In the genomic region with DNA sequence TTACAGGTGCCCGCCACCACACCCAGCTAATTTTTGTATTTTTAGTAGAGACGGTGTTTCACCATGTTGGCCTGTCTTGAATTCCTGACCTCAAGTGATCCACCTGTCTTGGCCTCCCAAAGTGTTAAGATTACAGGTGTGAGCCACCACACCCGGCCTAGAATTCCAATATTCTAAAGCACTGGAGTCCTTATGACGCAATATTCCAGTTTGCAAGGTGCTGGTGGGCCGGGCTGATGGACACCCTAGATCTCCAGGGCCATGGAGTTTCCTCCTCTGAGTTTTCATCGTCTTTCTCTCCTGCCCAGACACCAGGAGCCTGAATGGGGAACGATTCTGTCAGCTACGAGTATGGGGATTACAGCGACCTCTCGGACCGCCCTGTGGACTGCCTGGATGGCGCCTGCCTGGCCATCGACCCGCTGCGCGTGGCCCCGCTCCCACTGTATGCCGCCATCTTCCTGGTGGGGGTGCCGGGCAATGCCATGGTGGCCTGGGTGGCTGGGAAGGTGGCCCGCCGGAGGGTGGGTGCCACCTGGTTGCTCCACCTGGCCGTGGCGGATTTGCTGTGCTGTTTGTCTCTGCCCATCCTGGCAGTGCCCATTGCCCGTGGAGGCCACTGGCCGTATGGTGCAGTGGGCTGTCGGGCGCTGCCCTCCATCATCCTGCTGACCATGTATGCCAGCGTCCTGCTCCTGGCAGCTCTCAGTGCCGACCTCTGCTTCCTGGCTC, we compare ENCODE assay signal across 19 cellular contexts. TPM values are rescaled to one million over a fixed set of nuclear protein-coding genes. Genes with fewer than 3 reads are reported as not detected.
A peak's percentile ranks its signal among the peaks of the same experiment; 100 is the strongest.
DNase-seq lines count a peak whose midpoint lies in the region; ATAC-seq, FAIRE-seq and TF ChIP-seq lines count a peak whose summit lies in the region.
"Had no signal": no experiment of that assay in that cellular context is flagged by ENCODE, and none has a peak within 500 bp of the region (broad histone marks: within the 10 kb centered on the region; RNA-seq: fewer than 3 reads in every experiment).

No MANE protein-coding gene starts in this region.

- H2BK120ac ChIP-seq in mesenchymal stem cell (ENCODE audit: low read depth, low read length): no peak overlapping the region

- H2BK15ac ChIP-seq in mesenchymal stem cell (ENCODE audit: low read depth, poor library complexity, severe bottlenecking): no peak overlapping the region

- peak overlapping the region; percentile 28 for H4K91ac ChIP-seq in mesenchymal stem cell (ENCODE audit: low read length)

- H2AK5ac ChIP-seq in mesenchymal stem cell (ENCODE audit: low read length, severe bottlenecking): no peak overlapping the region

- POLR2A ChIA-PET in A549 (lab: Yijun Ruan, JAX) (no interaction called here), K562 (lab: Yijun Ruan, JAX) (no interaction called here)

- no TSS peak for BruUV-seq in K562 (replicated peaks; lab: Mats Ljungman, UMichigan)

- no peak for TF ChIP-seq EP300 in A549 (IDR thresholded peaks at IDR 0.05)
- TF ChIP-seq EP300 in K562 (IDR thresholded peaks at IDR 0.05; ENCODE audit: low read length): no peak

- no peak overlapping the region for H3K23ac ChIP-seq in mesenchymal stem cell (ENCODE audit: low read length in 2 of 2)

- TF ChIP-seq POLR2A in A549 (IDR thresholded peaks at IDR 0.05; ENCODE audit: low read length) (no peak), K562 (conservative IDR thresholded peaks at IDR 0.05) (no peak)

- H3K27me3 ChIP-seq in K562 (ENCODE audit: control insufficient read depth in 2 of 2, insufficient read depth in 2 of 2, low read length in 2 of 2) (no peaks in the 10 kb centered on the region), mesenchymal stem cell (ENCODE audit: control insufficient read depth in 1 of 2, insufficient read depth in 1 of 2, low read length in 2 of 2) (peaks cover 7% of the 10 kb centered on the region in 2 experiments)

- no peak overlapping the region for H3K18ac ChIP-seq in mesenchymal stem cell (ENCODE audit: low read depth in 1 of 2, low read length in 2 of 2)

- no peak overlapping the region for H3K14ac ChIP-seq in mesenchymal stem cell (ENCODE audit: low read length in 2 of 2)

- H3K4ac ChIP-seq in mesenchymal stem cell (ENCODE audit: low read depth in 1 of 2, low read length in 2 of 2): no peak overlapping the region

- no peak overlapping the region for H3K4me2 ChIP-seq in A549
- H3K4me2 ChIP-seq in K562 (ENCODE audit: insufficient read depth, low read length): no peak overlapping the region
- no peak overlapping the region for H3K4me2 ChIP-seq in mesenchymal stem cell (ENCODE audit: low read length, poor library complexity, severe bottlenecking)

- TF ChIP-seq RAD21 in A549 (conservative IDR thresholded peaks at IDR 0.05 in 1 of 2, IDR thresholded peaks at IDR 0.05 in 1 of 2): no peak
- no peak for TF ChIP-seq RAD21 in K562 (CRISPR knock-in tag; conservative IDR thresholded peaks at IDR 0.05 in 1 of 2, IDR thresholded peaks at IDR 0.05 in 1 of 2)

- H3K27ac ChIP-seq in A549: no peak overlapping the region
- no peak overlapping the region for H3K27ac ChIP-seq in K562 (ENCODE audit: extremely low read depth, low read depth, low read length)
- no peak overlapping the region for H3K27ac ChIP-seq in mesenchymal stem cell (ENCODE audit: low read length, poor library complexity, severe bottlenecking)

- no peaks in the 10 kb centered on the region for H3K9me3 ChIP-seq in A549
- no peaks in the 10 kb centered on the region for H3K9me3 ChIP-seq in K562 (replicated peaks; ENCODE audit: control insufficient read depth, insufficient read depth, low read depth, low read length)
- H3K9me3 ChIP-seq in mesenchymal stem cell (ENCODE audit: control insufficient read depth, low read length): no peaks in the 10 kb centered on the region
- H3K9me3 ChIP-seq: Caco-2 had no signal

- no peaks in the 10 kb centered on the region for H3K36me3 ChIP-seq in K562 (ENCODE audit: control insufficient read depth, insufficient read depth, low read length)
- H3K36me3 ChIP-seq in mesenchymal stem cell (ENCODE audit: control insufficient read depth in 1 of 2, insufficient read depth in 2 of 2, low read depth in 1 of 2, low read length in 2 of 2): no peaks in the 10 kb centered on the region

- FAIRE-seq in A549 (lab: Jason Lieb, UNC) (no peak), K562 (lab: Jason Lieb, UNC) (no peak)
- FAIRE-seq: G401.6, GM12892 had no signal

- H4K8ac ChIP-seq in mesenchymal stem cell (ENCODE audit: low read length): no peak overlapping the region

- ATAC-seq in A549 (peak in 1 of 2 experiments; percentile 8; a peak in 1 of 6 replicates), K562 (no peak), sciatic nerve (peak; percentile 28), HG03520 (IDR thresholded peaks at IDR 0.05; ENCODE audit: unreplicated experiment) (no peak)

- intact Hi-C loops in K562 (cut with micrococcal nuclease) (no loop called here), sciatic nerve (cut with DNase I) (no loop called here)

- in situ Hi-C loops in K562 (cut with MboI): no loop called here

- DNase-seq in A549 (ENCODE audit: low read depth in 1 of 2, low spot score in 1 of 2) (no peak), K562 (ENCODE audit: extremely low read depth in 1 of 4, low spot score in 3 of 4) (no peak), mesenchymal stem cell (no peak), sciatic nerve (ENCODE audit: low spot score) (no peak), HT-29 (ENCODE audit: low spot score) (no peak), HUDEP-2 (lab: John Stamatoyannopoulos, UW; ENCODE audit: unreplicated experiment in 76 of 76) (no peak)
- DNase-seq: 8988T; C1 segment of cervical spinal cord; Caco-2; CD4-positive, alpha-beta memory T cell; DMS153; DND-41; GOT3; HCEC 1CT had no signal

- peak overlapping the region in 1 of 2 experiments; percentile 26; a peak in 1 of 4 replicates for H3K9ac ChIP-seq in K562 (ENCODE audit: insufficient read depth in 1 of 2, low read depth in 2 of 2, low read length in 2 of 2)
- H3K9ac ChIP-seq in mesenchymal stem cell (ENCODE audit: low read length): no peak overlapping the region

- H3K4me3 ChIP-seq in A549 (no peak overlapping the region), K562 (no peak overlapping the region), mesenchymal stem cell (ENCODE audit: insufficient read depth in 1 of 2, low read depth in 1 of 2, low read length in 2 of 2) (no peak overlapping the region)

- H3K4me1 ChIP-seq in A549: peaks cover 10% of the 10 kb centered on the region; the same call in 2 of the 3 replicates
- H3K4me1 ChIP-seq in K562 (replicated peaks in 1 of 2; ENCODE audit: control insufficient read depth in 2 of 2, insufficient read depth in 2 of 2, low read length in 2 of 2): peaks cover 13 to 28% of the 10 kb centered on the region in 2 experiments
- peaks cover 1% of the 10 kb centered on the region for H3K4me1 ChIP-seq in mesenchymal stem cell (ENCODE audit: control insufficient read depth, insufficient read depth, low read depth, low read length)
- H3K4me1 ChIP-seq: Caco-2 had no signal

- TF ChIP-seq CTCF in A549 (IDR thresholded peaks at IDR 0.05) (no peak), K562 (IDR thresholded peaks at IDR 0.05 in 2 of 3, conservative IDR thresholded peaks at IDR 0.05 in 1 of 3; ENCODE audit: insufficient read depth in 2 of 3, low read depth in 1 of 3, low read length in 3 of 3) (no peak)

- CTCF ChIA-PET in A549 (lab: Yijun Ruan, JAX) (interaction anchor here (0.9 to 4.6 kb wide), 5 partner anchors 8 to 35 kb away, joined by 3 to 43 read pairs (median 4); partner anchors contain the start of gene DHX34), K562 (lab: Yijun Ruan, JAX; ENCODE audit: low intra/inter-chr PET ratio) (no interaction called here)

- no peaks in the 10 kb centered on the region for H3K79me2 ChIP-seq in K562 (ENCODE audit: control insufficient read depth, insufficient read depth, low read length)

- 87% methylated on average over 23 of the region's 29 CpGs for WGBS in A549 (ENCODE audit: missing lambda C conversion rate)
- 89% methylated on average over 24 of the region's 29 CpGs for WGBS in K562 (ENCODE audit: insufficient coverage, low coverage, missing lambda C conversion rate)
- WGBS in mesenchymal stem cell: 91% methylated on average over 29 of the region's 29 CpGs

- no peaks in the 10 kb centered on the region for H4K20me1 ChIP-seq in K562 (replicated peaks; ENCODE audit: control insufficient read depth, insufficient read depth, low read length)

- H2AFZ ChIP-seq in K562 (ENCODE audit: low read depth, low read length) (no peak overlapping the region), mesenchymal stem cell (ENCODE audit: low read depth, low read length) (no peak overlapping the region)

- no peak overlapping the region for H2BK12ac ChIP-seq in mesenchymal stem cell (ENCODE audit: low read length in 2 of 2)

- H2BK5ac ChIP-seq in mesenchymal stem cell (ENCODE audit: low read depth, low read length, poor library complexity, severe bottlenecking): no peak overlapping the region

- H3K79me1 ChIP-seq in mesenchymal stem cell (replicated peaks; ENCODE audit: low read length, poor library complexity, severe bottlenecking): no peaks in the 10 kb centered on the region

- no peaks in the 10 kb centered on the region for H3K9me1 ChIP-seq in K562 (ENCODE audit: control insufficient read depth, insufficient read depth, low read length)

RNA-seq across cellular contexts. Expression of gene DHX34, which starts 8.5 kb away (rescaled TPM):
- 12.4 and 14.4 TPM in 2 replicates for polyA plus RNA-seq in A549 (2011; rRNA removed)
- polyA plus RNA-seq in A549 (2012; cell fraction: cytosol; rRNA removed): 32.0 and 39.6 TPM in 2 replicates
- polyA plus RNA-seq in A549 (2012; cell fraction: nucleus; rRNA removed): 108 and 153 TPM in 2 replicates
- polyA plus RNA-seq in A549 (2017; fragmentation: RNase III; extraction: RNeasy Plus Mini Kit Qiagen cat#74134 plus additional on column Dnase treatment): 23.1 to 24.5 TPM (median 23.4 TPM) in 3 replicates
- polyA minus RNA-seq in A549 (2011; rRNA and poly(A)+ RNA removed): 20.8 and 26.6 TPM in 2 replicates
- total RNA-seq in K562 (2011; cell fraction: chromatin; rRNA removed; ENCODE audit: low replicate concordance): 53.0 and 146 TPM in 2 replicates
- total RNA-seq in K562 (2011; cell fraction: nucleolus; rRNA removed): 97.4 and 98.7 TPM in 2 replicates
- total RNA-seq in K562 (2011; cell fraction: nucleoplasm; rRNA removed): 51.2 and 61.0 TPM in 2 replicates
- 32.9 and 39.8 TPM in 2 replicates for total RNA-seq in K562 (2014; rRNA removed)
- total RNA-seq in K562 (2014; rRNA removed; fragmentation: Illumina TruSeq; extraction: Trizol): 8.7 and 10.8 TPM in 2 replicates
- total RNA-seq in K562 (2015; rRNA removed; fragmentation: Illumina TruSeq; extraction: Trizol): 15.0 and 15.9 TPM in 2 replicates
- 42.0 and 42.6 TPM in 2 replicates for total RNA-seq in K562 (2021)
- 9.6 and 13.9 TPM in 2 replicates for polyA plus RNA-seq in K562 (2011; rRNA removed)
- polyA plus RNA-seq in K562 (2011; cell fraction: cytosol; rRNA removed): 8.9 and 22.2 TPM in 2 replicates
- 76.0 and 111 TPM in 2 replicates for polyA plus RNA-seq in K562 (2011; cell fraction: nucleus; rRNA removed)
- 22.3 and 23.7 TPM in 2 replicates for polyA plus RNA-seq in K562 (2012)
- polyA plus RNA-seq in K562 (2014; fragmentation: Illumina TruSeq; extraction: Trizol): 16.1 and 24.9 TPM in 2 replicates
- polyA plus RNA-seq in K562 (2014; fragmentation: Nextera tagmentation; extraction: Ambion mirVana): under 1 TPM; 0.36 to 0.41 TPM
- 29.1 and 30.1 TPM in 2 replicates for polyA plus RNA-seq in K562 (2014; rRNA removed)
- 7.0 and 11.3 TPM in 2 replicates for polyA minus RNA-seq in K562 (2011; rRNA and poly(A)+ RNA removed)
- 16.7 and 17.6 TPM in 2 replicates for polyA minus RNA-seq in K562 (2011; cell fraction: cytosol; rRNA and poly(A)+ RNA removed)
- 30.8 and 33.1 TPM in 2 replicates for polyA minus RNA-seq in K562 (2011; cell fraction: nucleus; rRNA and poly(A)+ RNA removed)
- polyA plus RNA-seq in mesenchymal stem cell (2013, experiment 1 of 2): 5.8 TPM
- 5.7 TPM for polyA plus RNA-seq in mesenchymal stem cell (2013, experiment 2 of 2)
- 15.2 TPM for total RNA-seq in sciatic nerve
- total RNA-seq in HT-29 (2014; rRNA removed; shearing (Covaris generic)): 85.4 and 88.4 TPM in 2 replicates

RNA-seq across cellular contexts. Expression of gene C5AR2, which starts 8.7 kb away (rescaled TPM):
- 0.28 and 0.36 TPM in 2 replicates for polyA plus RNA-seq in A549 (2011; rRNA removed)
- 0.12 and 0.29 TPM in 2 replicates for polyA plus RNA-seq in A549 (2012; cell fraction: cytosol; rRNA removed)
- 1.2 and 1.4 TPM in 2 replicates for polyA plus RNA-seq in A549 (2012; cell fraction: nucleus; rRNA removed)
- polyA plus RNA-seq in A549 (2017; fragmentation: RNase III; extraction: RNeasy Plus Mini Kit Qiagen cat#74134 plus additional on column Dnase treatment): 0.13 to 0.25 TPM (median 0.17 TPM) in 3 replicates
- polyA minus RNA-seq in A549 (2011; rRNA and poly(A)+ RNA removed): 0.25 and 0.68 TPM in 2 replicates
- 0.77 and 1.6 TPM in 2 replicates for total RNA-seq in K562 (2011; cell fraction: chromatin; rRNA removed; ENCODE audit: low replicate concordance)
- 1.2 and 1.4 TPM in 2 replicates for total RNA-seq in K562 (2011; cell fraction: nucleolus; rRNA removed)
- 0.66 and 0.92 TPM in 2 replicates for total RNA-seq in K562 (2011; cell fraction: nucleoplasm; rRNA removed)
- total RNA-seq in K562 (2014; rRNA removed): 0.78 and 1.1 TPM in 2 replicates
- total RNA-seq in K562 (2014; rRNA removed; fragmentation: Illumina TruSeq; extraction: Trizol): 0.07 and 0.13 TPM in 2 replicates
- 0.04 and 0.15 TPM in 2 replicates for total RNA-seq in K562 (2015; rRNA removed; fragmentation: Illumina TruSeq; extraction: Trizol)
- total RNA-seq in K562 (2021): 0.51 and 0.63 TPM in 2 replicates
- polyA plus RNA-seq in K562 (2011; rRNA removed): 0.15 and 0.21 TPM in 2 replicates
- polyA plus RNA-seq in K562 (2011; cell fraction: cytosol; rRNA removed): 0.12 and 0.69 TPM in 2 replicates
- 0.74 and 1.5 TPM in 2 replicates for polyA plus RNA-seq in K562 (2011; cell fraction: nucleus; rRNA removed)
- polyA plus RNA-seq in K562 (2012): 0.22 TPM in 2 replicates
- polyA plus RNA-seq in K562 (2014; fragmentation: Illumina TruSeq; extraction: Trizol): 0.10 and 0.28 TPM in 2 replicates
- polyA plus RNA-seq in K562 (2014; fragmentation: Nextera tagmentation; extraction: Ambion mirVana): under 1 TPM; 0.01 to 0.13 TPM
- 0.24 and 0.43 TPM in 2 replicates for polyA plus RNA-seq in K562 (2014; rRNA removed)
- polyA minus RNA-seq in K562 (2011; rRNA and poly(A)+ RNA removed): 0.06 and 0.53 TPM in 2 replicates
- polyA minus RNA-seq in K562 (2011; cell fraction: cytosol; rRNA and poly(A)+ RNA removed): 0.19 TPM in 1 of 2 replicates, not detected in the other
- polyA minus RNA-seq in K562 (2011; cell fraction: nucleus; rRNA and poly(A)+ RNA removed): 0.33 and 0.40 TPM in 2 replicates
- not detected for polyA plus RNA-seq in mesenchymal stem cell (2013, experiment 1 of 2)
- not detected for polyA plus RNA-seq in mesenchymal stem cell (2013, experiment 2 of 2)
- total RNA-seq in sciatic nerve: 6.1 TPM
- total RNA-seq in HT-29 (2014; rRNA removed; shearing (Covaris generic)): not detected in 2 replicates
- total RNA-seq: A673, Caco-2 had no signal
- polyA plus RNA-seq: BJ had no signal

RNA-seq across cellular contexts. Expression of gene C5AR1, which starts 31.0 kb away (rescaled TPM):
- polyA plus RNA-seq in A549 (2011; rRNA removed) (3.4 and 3.5 TPM in 2 replicates), A549 (2017; fragmentation: RNase III; extraction: RNeasy Plus Mini Kit Qiagen cat#74134 plus additional on column Dnase treatment) (1.4 to 1.6 TPM (median 1.5 TPM) in 3 replicates), K562 (2011; rRNA removed) (0.11 and 0.46 TPM in 2 replicates), K562 (2014; fragmentation: Illumina TruSeq; extraction: Trizol) (0.06 and 0.17 TPM in 2 replicates), K562 (2014; fragmentation: Nextera tagmentation; extraction: Ambion mirVana) (under 1 TPM; 0.17 TPM), K562 (2014; rRNA removed) (0.09 TPM in 1 of 2 replicates, not detected in the other)
- polyA plus RNA-seq in A549 (2012; cell fraction: cytosol; rRNA removed): 1.9 and 2.5 TPM in 2 replicates
- 15.1 and 15.4 TPM in 2 replicates for polyA plus RNA-seq in A549 (2012; cell fraction: nucleus; rRNA removed)
- 1.4 and 2.1 TPM in 2 replicates for polyA minus RNA-seq in A549 (2011; rRNA and poly(A)+ RNA removed)
- 3.1 and 4.0 TPM in 2 replicates for total RNA-seq in K562 (2011; cell fraction: chromatin; rRNA removed; ENCODE audit: low replicate concordance)
- total RNA-seq in K562 (2011; cell fraction: nucleolus; rRNA removed): 1.4 and 1.7 TPM in 2 replicates
- 1.1 and 2.1 TPM in 2 replicates for total RNA-seq in K562 (2011; cell fraction: nucleoplasm; rRNA removed)
- total RNA-seq in K562 (2014; rRNA removed) (not detected in 2 replicates), K562 (2014; rRNA removed; fragmentation: Illumina TruSeq; extraction: Trizol) (not detected in 2 replicates), K562 (2015; rRNA removed; fragmentation: Illumina TruSeq; extraction: Trizol) (0.08 and 0.40 TPM in 2 replicates), K562 (2021) (0.51 and 1.6 TPM in 2 replicates), sciatic nerve (33.3 TPM)
- polyA plus RNA-seq in K562 (2011; cell fraction: cytosol; rRNA removed): 0.10 and 0.12 TPM in 2 replicates
- 1.8 and 3.6 TPM in 2 replicates for polyA plus RNA-seq in K562 (2011; cell fraction: nucleus; rRNA removed)
- 0.12 and 1.2 TPM in 2 replicates for polyA plus RNA-seq in K562 (2012)
- polyA minus RNA-seq in K562 (2011; rRNA and poly(A)+ RNA removed): not detected in 2 replicates
- 3.0 TPM in 1 of 2 replicates, not detected in the other for polyA minus RNA-seq in K562 (2011; cell fraction: cytosol; rRNA and poly(A)+ RNA removed)
- polyA minus RNA-seq in K562 (2011; cell fraction: nucleus; rRNA and poly(A)+ RNA removed): 0.67 TPM in 1 of 2 replicates, not detected in the other
- polyA plus RNA-seq in mesenchymal stem cell (2013, experiment 1 of 2): 0.33 TPM
- 0.33 TPM for polyA plus RNA-seq in mesenchymal stem cell (2013, experiment 2 of 2)
- total RNA-seq in HT-29 (2014; rRNA removed; shearing (Covaris generic)): 0.13 and 0.28 TPM in 2 replicates
- polyA plus RNA-seq: CD4-positive, alpha-beta memory T cell had no signal

Comparison
In these comparisons a context has a peak if more than half of its experiments do, and no peak if none do; other contexts are left out.
1. Of the 35 proteins assayed by ChIP-seq in both K562 and A549: peak only in K562: none; only in A549: none; in both: CEBPB; in neither: 34.